In the genomic region with DNA sequence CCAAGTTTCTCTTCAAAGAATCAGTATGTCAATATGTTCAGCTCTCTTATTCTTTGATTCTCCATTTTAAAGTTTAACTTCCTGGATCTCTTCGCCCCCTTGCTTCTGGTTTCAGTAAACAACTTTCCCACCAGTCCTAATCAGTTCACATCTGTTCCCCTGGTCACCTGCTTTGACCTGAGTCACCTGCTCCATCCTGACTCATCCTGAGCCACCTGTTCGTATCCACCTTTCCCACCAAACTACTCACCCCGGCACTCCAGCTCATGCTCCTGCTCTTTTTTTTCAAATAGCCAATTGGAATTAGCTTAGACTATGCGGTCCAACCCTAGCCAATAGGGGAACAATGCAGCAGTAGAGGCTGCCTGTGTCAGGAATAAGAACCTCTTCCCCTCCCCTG, we compare ENCODE assay signal across 28 cellular contexts. TPM values are rescaled to one million over a fixed set of nuclear protein-coding genes. Genes with fewer than 3 reads are reported as not detected.
DNase-seq lines count a peak whose midpoint lies in the region; ATAC-seq, FAIRE-seq and TF ChIP-seq lines count a peak whose summit lies in the region.
"Had no signal": no experiment of that assay in that cellular context is flagged by ENCODE, and none has a peak within 500 bp of the region (broad histone marks: within the 10 kb centered on the region; RNA-seq: fewer than 3 reads in every experiment).

No MANE protein-coding gene starts in this region.

- 4% methylated on average over 4 of the region's 4 CpGs for WGBS in K562 (ENCODE audit: insufficient coverage, low coverage, missing lambda C conversion rate)

- no peak for TF ChIP-seq EP300 in K562 (IDR thresholded peaks at IDR 0.05; ENCODE audit: low read length)

- H3K4me3 ChIP-seq in HEK293 (ENCODE audit: low read depth, low read length) (no peak overlapping the region), K562 (no peak overlapping the region)
- H3K4me3 ChIP-seq: ovary, spleen, testis had no signal

- POLR2A ChIA-PET in HEK293 (lab: Yijun Ruan, JAX) (no interaction called here), K562 (lab: Yijun Ruan, JAX) (interaction anchor here (0.6 to 1.4 kb wide), 2 partner anchors 13 to 28 kb away, joined by 3 read pairs; no protein-coding TSS in a partner anchor)

- TF ChIP-seq RAD21 in K562 (CRISPR knock-in tag; conservative IDR thresholded peaks at IDR 0.05 in 1 of 2, IDR thresholded peaks at IDR 0.05 in 1 of 2): no peak

- no peak for TF ChIP-seq POLR2A in K562 (conservative IDR thresholded peaks at IDR 0.05)

- H3K9me3 ChIP-seq in HEK293 (ENCODE audit: control insufficient read depth, insufficient read depth, low read depth, low read length) (no peaks in the 10 kb centered on the region), K562 (replicated peaks; ENCODE audit: control insufficient read depth, insufficient read depth, low read depth, low read length) (no peaks in the 10 kb centered on the region)
- H3K9me3 ChIP-seq: BE2C, ovary, spleen, testis had no signal

- no peaks in the 10 kb centered on the region for H3K36me3 ChIP-seq in HEK293 (ENCODE audit: control insufficient read depth in 2 of 2, insufficient read depth in 1 of 2, low read length in 2 of 2)
- H3K36me3 ChIP-seq in K562 (ENCODE audit: control insufficient read depth, insufficient read depth, low read length): no peaks in the 10 kb centered on the region
- H3K36me3 ChIP-seq: BE2C, ovary had no signal

- no peaks in the 10 kb centered on the region for H3K79me2 ChIP-seq in K562 (ENCODE audit: control insufficient read depth, insufficient read depth, low read length)

- CTCF ChIA-PET in HEK293 (lab: Yijun Ruan, JAX): interaction anchor here (0.6 to 0.8 kb wide), 2 partner anchors 37 to 49 kb away, joined by 3 to 8 read pairs; no protein-coding TSS in a partner anchor
- CTCF ChIA-PET in K562 (lab: Yijun Ruan, JAX; ENCODE audit: low intra/inter-chr PET ratio): no interaction called here

- H3K9me1 ChIP-seq in K562 (ENCODE audit: control insufficient read depth, insufficient read depth, low read length): no peaks in the 10 kb centered on the region

- FAIRE-seq in K562 (lab: Jason Lieb, UNC): peak; percentile 60
- FAIRE-seq: HepG2 had no signal

- H3K9ac ChIP-seq in K562 (ENCODE audit: insufficient read depth in 1 of 2, low read depth in 2 of 2, low read length in 2 of 2): no peak overlapping the region

- DNase-seq in COLO668 (lab: John Stamatoyannopoulos, UW; ENCODE audit: unreplicated experiment) (peak; percentile 4), K562 (ENCODE audit: extremely low read depth in 1 of 4, low spot score in 3 of 4) (peak in 2 of 4 experiments; percentile 8 to 9), islet precursor cell (peak; percentile 89), omental fat pad (ENCODE audit: low spot score) (no peak)
- DNase-seq: activated CD4-positive, alpha-beta T cell treated with anti-CD3 and anti-CD28 coated beads, Interleukin-2, amount 50 U/mL, for 48 hours; activated CD4-positive, CD25-positive, alpha-beta regulatory T cell; activated CD8-positive, alpha-beta memory T cell treated with anti-CD3 and anti-CD28 coated beads, Interleukin-2, amount 50 U/mL, for 48 hours; activated naive CD8-positive, alpha-beta T cell treated with anti-CD3 and anti-CD28 coated beads, Interleukin-2, amount 10 ng/mL, durations not matched to agents 7 days and 5 days; BE2C; left colon; naive thymus-derived CD4-positive, alpha-beta T cell; NCI-H1105 treated with DMSO at 0.1 percent for 48 hours; NCI-H2081; NCI-H446 treated with DMSO at 0.1 percent for 48 hours; ovary; SHP77 treated with DMSO at 0.1 percent for 48 hours; spleen; stimulated activated CD4-positive, alpha-beta T cell treated with anti-CD3 and anti-CD28 coated beads, Interleukin-4, amount 100 ng/mL, for 1 hour; stimulated activated naive B cell treated with anti-CD40 and anti-IgM and Interleukin-4, amounts not matched to agents 10 μg/mL and 1 μg/mL and 100 μg/mL, for 72 hours; SW 1271; testis had no signal

- H3K4me1 ChIP-seq in HEK293 (ENCODE audit: control insufficient read depth, insufficient read depth, low read length) (no peaks in the 10 kb centered on the region), K562 (replicated peaks in 1 of 2; ENCODE audit: control insufficient read depth in 2 of 2, insufficient read depth in 2 of 2, low read length in 2 of 2) (peaks cover 4 to 18% of the 10 kb centered on the region in 2 experiments; a peak in 4 of 5 replicates)

- TF ChIP-seq CTCF in HEK293 (tag by site-specific recombination; IDR thresholded peaks at IDR 0.05) (no peak), K562 (IDR thresholded peaks at IDR 0.05 in 2 of 3, conservative IDR thresholded peaks at IDR 0.05 in 1 of 3; ENCODE audit: insufficient read depth in 2 of 3, low read depth in 1 of 3, low read length in 3 of 3) (no peak), omental fat pad (IDR thresholded peaks at IDR 0.05) (no peak)

- no peak overlapping the region for H3K27ac ChIP-seq in HEK293 (ENCODE audit: extremely low read depth, low read depth, low read length)
- no peak overlapping the region for H3K27ac ChIP-seq in K562 (ENCODE audit: extremely low read depth, low read depth, low read length)
- H3K27ac ChIP-seq: HL-60, ovary, testis had no signal

- H3K27me3 ChIP-seq in K562 (ENCODE audit: control insufficient read depth in 2 of 2, insufficient read depth in 2 of 2, low read length in 2 of 2): no peaks in the 10 kb centered on the region
- H3K27me3 ChIP-seq: BE2C, ovary, testis had no signal

- no TSS peak for BruUV-seq in K562 (replicated peaks; lab: Mats Ljungman, UMichigan)

- H4K20me1 ChIP-seq in K562 (replicated peaks; ENCODE audit: control insufficient read depth, insufficient read depth, low read length): 0 out of 2 replicates have a peak, but pooled peaks cover 4% of the 10 kb centered on the region

- intact Hi-C loops in K562 (cut with micrococcal nuclease): loop anchor here (10.0 kb wide), 2 partner anchors 85 to 805 kb away; no protein-coding TSS in a partner anchor

- no peak overlapping the region for H3K4me2 ChIP-seq in K562 (ENCODE audit: insufficient read depth, low read length)

- in situ Hi-C loops in K562 (cut with MboI): no loop called here

- ATAC-seq in K562 (no peak), GM21367 (IDR thresholded peaks at IDR 0.05; ENCODE audit: unreplicated experiment) (no peak), HG03432 (IDR thresholded peaks at IDR 0.05; ENCODE audit: unreplicated experiment) (no peak), omental fat pad (ENCODE audit: low FRiP score) (no peak), GM18868 (IDR thresholded peaks at IDR 0.05; ENCODE audit: unreplicated experiment) (no peak)
- ATAC-seq: HepG2; left colon; naive thymus-derived CD4-positive, alpha-beta T cell; stimulated activated naive B cell treated with anti-CD40 and anti-IgM and Interleukin-4, amounts not matched to agents 10 μg/mL and 1 μg/mL and 100 μg/mL, for 72 hours had no signal

- no peak overlapping the region for H2AFZ ChIP-seq in K562 (ENCODE audit: low read depth, low read length)

RNA-seq across cellular contexts. Expression of a gene that starts 23.6 kb away (rescaled TPM):
- not detected in 2 replicates for total RNA-seq in K562 (2011; cell fraction: chromatin; rRNA removed; ENCODE audit: low replicate concordance)
- total RNA-seq in K562 (2011; cell fraction: nucleolus; rRNA removed): not detected in 2 replicates
- total RNA-seq in K562 (2011; cell fraction: nucleoplasm; rRNA removed): not detected in 2 replicates
- total RNA-seq in K562 (2014; rRNA removed): not detected in 2 replicates
- total RNA-seq in K562 (2014; rRNA removed; fragmentation: Illumina TruSeq; extraction: Trizol): not detected in 2 replicates
- total RNA-seq in K562 (2015; rRNA removed; fragmentation: Illumina TruSeq; extraction: Trizol): not detected in 2 replicates
- total RNA-seq in K562 (2021): 0.20 and 0.22 TPM in 2 replicates
- 0.03 TPM in 1 of 2 replicates, not detected in the other for polyA plus RNA-seq in K562 (2011; rRNA removed)
- 0.03 TPM in 1 of 2 replicates, not detected in the other for polyA plus RNA-seq in K562 (2011; cell fraction: cytosol; rRNA removed)
- polyA plus RNA-seq in K562 (2011; cell fraction: nucleus; rRNA removed): 0.13 TPM in 1 of 2 replicates, not detected in the other
- polyA plus RNA-seq in K562 (2012): 0.12 TPM in 1 of 2 replicates, not detected in the other
- polyA plus RNA-seq in K562 (2014; fragmentation: Illumina TruSeq; extraction: Trizol): not detected in 2 replicates
- not detected for polyA plus RNA-seq in K562 (2014; fragmentation: Nextera tagmentation; extraction: Ambion mirVana)
- polyA plus RNA-seq in K562 (2014; rRNA removed): 0.64 TPM in 1 of 2 replicates, not detected in the other
- 0.39 TPM in 1 of 2 replicates, not detected in the other for polyA minus RNA-seq in K562 (2011; rRNA and poly(A)+ RNA removed)
- polyA minus RNA-seq in K562 (2011; cell fraction: cytosol; rRNA and poly(A)+ RNA removed): not detected in 2 replicates
- polyA minus RNA-seq in K562 (2011; cell fraction: nucleus; rRNA and poly(A)+ RNA removed): not detected in 2 replicates
- total RNA-seq in omental fat pad: 100 to 1,000 TPM in 1 of 4 donors, 10 to 100 TPM in 3; 55.6 to 140 (median 77.6) TPM
- total RNA-seq: HepG2 had no signal

RNA-seq across cellular contexts. Expression of a gene that starts 45.7 kb away (rescaled TPM):
- 2.1 and 7.7 TPM in 2 replicates for total RNA-seq in K562 (2011; cell fraction: chromatin; rRNA removed; ENCODE audit: low replicate concordance)
- total RNA-seq in K562 (2011; cell fraction: nucleolus; rRNA removed): 1.8 and 5.2 TPM in 2 replicates
- total RNA-seq in K562 (2011; cell fraction: nucleoplasm; rRNA removed): 3.0 and 3.6 TPM in 2 replicates
- total RNA-seq in K562 (2014; rRNA removed): 0.09 TPM in 1 of 2 replicates, not detected in the other
- 0.07 and 0.13 TPM in 2 replicates for total RNA-seq in K562 (2014; rRNA removed; fragmentation: Illumina TruSeq; extraction: Trizol)
- total RNA-seq in K562 (2015; rRNA removed; fragmentation: Illumina TruSeq; extraction: Trizol): not detected in 2 replicates
- 0.51 and 0.86 TPM in 2 replicates for total RNA-seq in K562 (2021)
- 1.1 and 1.5 TPM in 2 replicates for polyA plus RNA-seq in K562 (2011; rRNA removed)
- 0.71 and 1.6 TPM in 2 replicates for polyA plus RNA-seq in K562 (2011; cell fraction: cytosol; rRNA removed)
- polyA plus RNA-seq in K562 (2011; cell fraction: nucleus; rRNA removed): 2.5 and 3.8 TPM in 2 replicates
- polyA plus RNA-seq in K562 (2012): 0.14 and 0.29 TPM in 2 replicates
- polyA plus RNA-seq in K562 (2014; fragmentation: Illumina TruSeq; extraction: Trizol): 0.03 and 0.09 TPM in 2 replicates
- not detected for polyA plus RNA-seq in K562 (2014; fragmentation: Nextera tagmentation; extraction: Ambion mirVana)
- polyA plus RNA-seq in K562 (2014; rRNA removed): 0.01 and 0.07 TPM in 2 replicates
- 0.48 and 1.0 TPM in 2 replicates for polyA minus RNA-seq in K562 (2011; rRNA and poly(A)+ RNA removed)
- 2.6 and 3.1 TPM in 2 replicates for polyA minus RNA-seq in K562 (2011; cell fraction: cytosol; rRNA and poly(A)+ RNA removed)
- 1.5 and 3.9 TPM in 2 replicates for polyA minus RNA-seq in K562 (2011; cell fraction: nucleus; rRNA and poly(A)+ RNA removed)
- total RNA-seq in omental fat pad: 100 to 1,000 TPM; 126 to 366 (median 149) TPM

RNA-seq across cellular contexts. Expression of a gene that starts 56.7 kb away (rescaled TPM):
- total RNA-seq in K562 (2011; cell fraction: chromatin; rRNA removed; ENCODE audit: low replicate concordance): not detected in 2 replicates
- total RNA-seq in K562 (2011; cell fraction: nucleolus; rRNA removed): not detected in 2 replicates
- total RNA-seq in K562 (2011; cell fraction: nucleoplasm; rRNA removed): not detected in 2 replicates
- total RNA-seq in K562 (2014; rRNA removed) (not detected in 2 replicates), K562 (2014; rRNA removed; fragmentation: Illumina TruSeq; extraction: Trizol) (not detected in 2 replicates), K562 (2015; rRNA removed; fragmentation: Illumina TruSeq; extraction: Trizol) (not detected in 2 replicates), K562 (2021) (0.16 TPM in 1 of 2 replicates, not detected in the other), omental fat pad (not detected)
- polyA plus RNA-seq in K562 (2011; rRNA removed) (0.06 TPM in 1 of 2 replicates, not detected in the other), K562 (2014; fragmentation: Illumina TruSeq; extraction: Trizol) (not detected in 2 replicates), K562 (2014; fragmentation: Nextera tagmentation; extraction: Ambion mirVana) (not detected), K562 (2014; rRNA removed) (not detected in 2 replicates)
- polyA plus RNA-seq in K562 (2011; cell fraction: cytosol; rRNA removed): not detected in 2 replicates
- polyA plus RNA-seq in K562 (2011; cell fraction: nucleus; rRNA removed): not detected in 2 replicates
- polyA plus RNA-seq in K562 (2012): not detected in 2 replicates
- polyA minus RNA-seq in K562 (2011; rRNA and poly(A)+ RNA removed): not detected in 2 replicates
- polyA minus RNA-seq in K562 (2011; cell fraction: cytosol; rRNA and poly(A)+ RNA removed): not detected in 2 replicates
- polyA minus RNA-seq in K562 (2011; cell fraction: nucleus; rRNA and poly(A)+ RNA removed): not detected in 2 replicates
- total RNA-seq: activated naive CD8-positive, alpha-beta T cell treated with anti-CD3 and anti-CD28 coated beads, Interleukin-2, amount 10 ng/mL, durations not matched to agents 7 days and 5 days; activated T-helper 2 cell treated with anti-CD3 and anti-CD28 coated beads, Interferon-gamma antibody, Interleukin-2, Interleukin-4, amounts not matched to agents 10 μg/mL and 5 μg/mL and 100 μg/mL, durations not matched to agents 14 hours and 24 hours and 36 hours; HepG2; naive thymus-derived CD4-positive, alpha-beta T cell had no signal
- polyA plus RNA-seq: HepG2; naive thymus-derived CD4-positive, alpha-beta T cell had no signal

Comparison
In these comparisons a context has a peak if more than half of its experiments do, and no peak if none do; other contexts are left out.
1. RNA of a gene that starts 23.6 kb away (total RNA-seq): 55.6 to 140 TPM in omental fat pad; 0.20 to 0.22 TPM in K562; every median in the first group is over 10 times any median in the second.
2. RNA of a gene that starts 45.7 kb away (total RNA-seq): 126 to 366 TPM in omental fat pad; 0.07 to 7.7 TPM in K562; every median in the first group is over 10 times any median in the second.